In the genomic region with DNA sequence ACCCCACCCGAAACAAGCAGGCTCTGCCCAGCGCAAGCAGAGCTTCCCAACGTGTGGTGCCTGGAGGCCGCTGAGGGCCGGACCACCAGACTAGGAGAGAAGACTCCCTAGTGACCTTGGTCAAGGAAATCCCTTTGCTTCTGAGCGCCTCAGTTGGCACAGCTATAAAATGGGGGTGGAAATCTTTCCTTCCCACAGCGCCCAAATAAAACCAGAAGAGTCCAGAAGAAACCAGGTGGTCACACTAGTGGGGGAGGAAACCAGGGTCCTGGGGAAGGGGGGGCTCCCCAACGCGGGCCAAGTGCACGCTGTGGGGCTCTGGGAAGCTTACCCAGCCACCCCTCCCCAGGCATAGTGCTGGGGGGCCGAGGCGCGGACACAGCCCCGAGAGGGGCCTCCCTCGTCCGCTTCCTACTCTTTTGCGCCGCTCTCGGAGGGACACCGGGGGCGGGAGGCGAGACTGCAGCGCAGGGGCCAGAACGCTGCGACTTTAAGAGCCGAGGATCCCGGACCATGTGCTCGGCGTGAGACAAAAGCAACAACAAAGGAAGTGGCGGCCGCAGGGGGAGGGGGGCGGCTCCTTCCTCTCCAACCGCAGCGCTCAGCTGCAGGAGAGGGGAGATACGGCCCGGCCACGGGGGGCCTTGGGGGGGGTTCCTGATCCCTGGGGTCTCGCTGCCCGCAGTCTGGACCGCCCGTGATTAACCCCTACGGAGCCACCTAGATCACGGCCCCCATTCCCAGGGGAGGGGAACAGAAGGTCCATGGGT, we compare ENCODE assay signal across 8 cellular contexts. TPM values are rescaled to one million over a fixed set of nuclear protein-coding genes. Genes with fewer than 3 reads are reported as not detected.
A peak's percentile ranks its signal among the peaks of the same experiment; 100 is the strongest.
DNase-seq lines count a peak whose midpoint lies in the region; ATAC-seq and TF ChIP-seq lines count a peak whose summit lies in the region.

No MANE protein-coding gene starts in this region.

- H3K4me1 ChIP-seq in ascending aorta (peaks cover 10 to 39% of the 10 kb centered on the region in 2 donors), vagina (peaks cover 66% of the 10 kb centered on the region)

- CTCF ChIA-PET in AG04449 (lab: Yijun Ruan, JAX), result interaction anchor here (0.6 to 3.8 kb wide), 7 partner anchors 35 to 125 kb away, joined by 3 to 28 read pairs (median 3); a partner anchor contains a TSS

- H3K36me3 ChIP-seq in ascending aorta (peaks cover 9 to 12% of the 10 kb centered on the region in 2 donors), vagina (peaks cover under 1 to 10% of the 10 kb centered on the region in 2 donors)

- H3K4me3 ChIP-seq in AG04449 (ENCODE audit: low read depth, low read length) (peak overlapping the region; percentile 87), LNCaP clone FGC (ENCODE audit: low read depth, low read length) (peak overlapping the region; percentile 93), ascending aorta (peak overlapping the region; percentile 76 to 85), vagina (peak overlapping the region; percentile 62 to 90)

- no peak for TF ChIP-seq POLR2A in vagina (IDR thresholded peaks at IDR 0.05)

- H3K27me3 ChIP-seq in ascending aorta (no peaks in the 10 kb centered on the region), vagina (no peaks in the 10 kb centered on the region)

- H3K9me3 ChIP-seq in ascending aorta (no peaks in the 10 kb centered on the region), vagina (no peaks in the 10 kb centered on the region)

- TF ChIP-seq CTCF in AG04449 (IDR thresholded peaks at IDR 0.05; ENCODE audit: insufficient read depth, low read length, missing control alignments), result no peak
- no peak for TF ChIP-seq CTCF in LNCaP clone FGC (IDR thresholded peaks at IDR 0.05; ENCODE audit: control insufficient read depth, extremely low read depth, insufficient read depth)
- no peak for TF ChIP-seq CTCF in ascending aorta (IDR thresholded peaks at IDR 0.05)
- no peak for TF ChIP-seq CTCF in vagina (IDR thresholded peaks at IDR 0.05)

- peak overlapping the region; percentile 91 to 97 for H3K27ac ChIP-seq in ascending aorta
- H3K27ac ChIP-seq in vagina, result peak overlapping the region; percentile 98

- POLR2A ChIA-PET in AG04449 (lab: Yijun Ruan, JAX), result interaction anchor here (0.7 to 2.4 kb wide), 3 partner anchors 15 to 120 kb away, joined by 5 to 11 read pairs (median 6); a partner anchor contains a TSS

- intact Hi-C loops in ascending aorta (cut with DNase I) (loop anchor here (5.0 kb wide), 1 partner anchor 471 kb away; a partner anchor contains a TSS), vagina (cut with DNase I) (no loop called here)

- DNase-seq in AG04449 (ENCODE audit: low read depth, low spot score) (no peak), LNCaP clone FGC (ENCODE audit: low read depth) (no peak), T-helper 2 cell (peak; percentile 66 to 94 (median 82)), ascending aorta (ENCODE audit: low spot score in 2 of 2) (peak in 1 of 2 donors; percentile 89), hepatic stellate cell (ENCODE audit: low spot score) (peak; percentile 87), pulmonary artery endothelial cell (ENCODE audit: low read depth, low spot score) (peak; percentile 52), vagina (ENCODE audit: extremely low spot score in 2 of 2) (peak in 1 of 2 donors; percentile 90)

- ATAC-seq in GM18907 (IDR thresholded peaks at IDR 0.05; ENCODE audit: unreplicated experiment), result peak; percentile 24

RNA-seq across cellular contexts. Expression of a gene that starts 0.9 kb away (rescaled TPM):
- total RNA-seq in ascending aorta (24.1 TPM), pulmonary artery endothelial cell (3.2 and 3.5 TPM in 2 replicates), vagina (24.6 TPM)

RNA-seq across cellular contexts. Expression of a gene that starts 12.8 kb away (rescaled TPM):
- total RNA-seq in ascending aorta (not detected), pulmonary artery endothelial cell (not detected in 2 replicates), vagina (not detected)

Comparison
In these comparisons a context has a peak if more than half of its experiments do, and no peak if none do; other contexts are left out.
1. DNase-seq: peak in T-helper 2 cell (5 of 5), hepatic stellate cell (single experiment) and pulmonary artery endothelial cell (single experiment); none in AG04449 (single experiment) and LNCaP clone FGC (single experiment).
2. Peak in every context shown above with its lines, with median percentiles within 50 percentile points of each other: H3K4me3 ChIP-seq.